Comparison of ENCODE assay signal across 13 cellular contexts in the genomic region with DNA sequence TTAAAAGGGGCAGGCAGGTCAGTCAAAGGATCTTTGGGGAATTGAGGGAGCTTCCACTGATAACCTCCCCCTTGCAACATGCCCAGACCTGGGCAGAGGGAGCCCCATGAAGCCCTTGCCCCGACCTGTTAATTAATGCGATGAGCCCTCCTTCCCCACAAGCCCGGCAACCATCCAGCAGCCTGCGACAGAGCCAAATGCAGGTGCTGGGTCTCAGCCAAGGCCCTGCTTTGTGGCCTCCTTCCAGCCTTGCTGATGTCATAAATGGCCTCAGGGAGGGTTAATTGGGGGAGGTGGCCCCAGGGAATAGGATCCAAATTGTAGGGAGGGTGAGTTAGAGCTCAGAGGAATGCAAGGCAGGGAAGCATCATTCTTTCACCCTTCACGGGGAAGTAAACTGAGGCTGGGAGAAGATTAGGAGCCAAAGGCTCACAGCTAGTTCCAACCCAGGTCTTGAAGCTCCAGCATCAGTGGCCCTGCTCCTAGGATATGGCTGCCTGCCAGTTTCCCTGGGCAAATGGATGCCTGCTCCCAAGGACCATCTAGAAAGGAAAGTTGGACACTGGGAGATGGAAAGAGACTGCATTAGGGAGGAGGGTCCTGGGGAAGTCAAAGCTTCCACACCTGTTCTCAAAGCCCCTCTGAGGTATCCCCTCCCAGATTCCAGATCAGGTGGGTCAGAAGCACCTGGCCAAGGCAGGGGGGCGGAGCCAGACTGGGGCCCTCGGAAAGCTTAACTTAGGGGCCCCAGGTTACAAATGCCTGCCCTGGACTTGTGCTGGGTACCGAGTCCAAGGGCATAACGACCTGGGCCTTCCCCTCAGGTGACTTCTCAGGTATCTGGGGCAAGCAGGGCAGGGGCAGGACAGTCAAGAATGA. TPM values are rescaled to one million over a fixed set of nuclear protein-coding genes. Genes with fewer than 3 reads are reported as not detected.
A peak's percentile ranks its signal among the peaks of the same experiment; 100 is the strongest.
DNase-seq lines count a peak whose midpoint lies in the region; ATAC-seq and TF ChIP-seq lines count a peak whose summit lies in the region.
"Had no signal": no experiment of that assay in that cellular context is flagged by ENCODE, and none has a peak within 500 bp of the region (broad histone marks: within the 10 kb centered on the region; RNA-seq: fewer than 3 reads in every experiment).

No MANE protein-coding gene starts in this region.

- no peak for TF ChIP-seq CTCF in RWPE2 (IDR thresholded peaks at IDR 0.05; ENCODE audit: poor library complexity, severe bottlenecking)

- no peaks in the 10 kb centered on the region for H3K27me3 Mint-ChIP-seq in activated T-cell treated with anti-CD3 and anti-CD28 coated beads, Interleukin-2, amount 50 U/mL, for 72 hours (ENCODE audit: low read depth)

- no peak overlapping the region for H3K4me3 Mint-ChIP-seq in activated T-cell treated with anti-CD3 and anti-CD28 coated beads, Interleukin-2, amount 50 U/mL, for 72 hours
- H3K4me3 Mint-ChIP-seq: activated naive CD8-positive, alpha-beta T cell treated with anti-CD3 and anti-CD28 coated beads, Interleukin-2, amount 50 U/mL, for 24 hours; effector memory CD8-positive, alpha-beta T cell had no signal

- H3K4me3 ChIP-seq in RWPE2 (ENCODE audit: severe bottlenecking) = no peak overlapping the region
- H3K4me3 ChIP-seq: BLaER1 treated with 17β-estradiol and CSF1 and Interleukin-3, amounts not matched to agents 10 nM and 100 nM; smooth muscle cell had no signal

- H3K9me3 Mint-ChIP-seq in activated T-cell treated with anti-CD3 and anti-CD28 coated beads, Interleukin-2, amount 50 U/mL, for 72 hours = no peaks in the 10 kb centered on the region
- H3K9me3 Mint-ChIP-seq: activated naive CD8-positive, alpha-beta T cell treated with anti-CD3 and anti-CD28 coated beads, Interleukin-2, amount 50 U/mL, for 24 hours; effector memory CD8-positive, alpha-beta T cell had no signal

- H3K27ac Mint-ChIP-seq in activated T-cell treated with anti-CD3 and anti-CD28 coated beads, Interleukin-2, amount 50 U/mL, for 72 hours = no peak overlapping the region
- H3K27ac Mint-ChIP-seq: activated naive CD8-positive, alpha-beta T cell treated with anti-CD3 and anti-CD28 coated beads, Interleukin-2, amount 50 U/mL, for 24 hours; effector memory CD8-positive, alpha-beta T cell had no signal

- H3K36me3 ChIP-seq in RWPE2 (ENCODE audit: low read depth) = no peaks in the 10 kb centered on the region
- H3K36me3 ChIP-seq: BLaER1 treated with 17β-estradiol and CSF1 and Interleukin-3, amounts not matched to agents 10 nM and 100 nM had no signal

- no peaks in the 10 kb centered on the region for H3K36me3 Mint-ChIP-seq in activated T-cell treated with anti-CD3 and anti-CD28 coated beads, Interleukin-2, amount 50 U/mL, for 72 hours (ENCODE audit: insufficient read depth in 2 of 2)

- H3K9me3 ChIP-seq in RWPE2 (ENCODE audit: severe bottlenecking) = no peaks in the 10 kb centered on the region
- H3K9me3 ChIP-seq: BLaER1 treated with 17β-estradiol and CSF1 and Interleukin-3, amounts not matched to agents 10 nM and 100 nM had no signal

- no peaks in the 10 kb centered on the region for H3K27me3 ChIP-seq in RWPE2 (ENCODE audit: insufficient read depth, poor library complexity, severe bottlenecking)

- no peak overlapping the region for H3K27ac ChIP-seq in RWPE2 (ENCODE audit: poor library complexity, severe bottlenecking)
- H3K27ac ChIP-seq: BLaER1 treated with 17β-estradiol and CSF1 and Interleukin-3, amounts not matched to agents 10 nM and 100 nM had no signal

- peak; percentile 17; the same call in 2 of the 3 replicates for ATAC-seq in RWPE2 (ENCODE audit: low read depth)
- no peak for ATAC-seq in GM21515 (IDR thresholded peaks at IDR 0.05; ENCODE audit: unreplicated experiment)
- ATAC-seq in activated T-cell treated with anti-CD3 and anti-CD28 coated beads, Interleukin-2, amount 50 U/mL, for 72 hours (replicated peaks in 1 of 2) = no peak
- ATAC-seq: activated naive CD8-positive, alpha-beta T cell treated with anti-CD3 and anti-CD28 coated beads, Interleukin-2, amount 50 U/mL, for 24 hours; effector memory CD8-positive, alpha-beta T cell had no signal

- H3K4me1 Mint-ChIP-seq in activated T-cell treated with anti-CD3 and anti-CD28 coated beads, Interleukin-2, amount 50 U/mL, for 72 hours (ENCODE audit: low read depth) = no peaks in the 10 kb centered on the region

- DNase-seq in DMS 273 treated with DMSO at 0.1 percent for 48 hours (lab: John Stamatoyannopoulos, UW) (peak; percentile 49), NCI-H1436 (lab: John Stamatoyannopoulos, UW) (peak; percentile 78), RWPE2 (ENCODE audit: low spot score) (peak; percentile 78), kidney glomerular epithelial cell (lab: John Stamatoyannopoulos, UW) (peak; percentile 1), NK-92 (lab: John Stamatoyannopoulos, UW; ENCODE audit: unreplicated experiment) (no peak), AG20443 (ENCODE audit: low spot score) (no peak)
- DNase-seq in activated T-cell treated with anti-CD3 and anti-CD28 coated beads, Interleukin-2, amount 50 U/mL, for 72 hours = no peak
- DNase-seq: activated naive CD8-positive, alpha-beta T cell treated with anti-CD3 and anti-CD28 coated beads, Interleukin-2, amount 50 U/mL, for 24 hours; effector memory CD8-positive, alpha-beta T cell; NCI-H1048 had no signal

- H3K4me1 ChIP-seq in RWPE2 (ENCODE audit: insufficient read depth, poor library complexity, severe bottlenecking) = peaks cover 28% of the 10 kb centered on the region

RNA-seq across cellular contexts. Expression of a gene that starts 34.1 kb away (rescaled TPM):
- total RNA-seq in activated T-cell treated with anti-CD3 and anti-CD28 coated beads, Interleukin-2, amount 50 U/mL, for 72 hours = under 1 TPM in 1 of 2 donors, not detected in 1; 0.32 TPM

Comparison
In these comparisons a context has a peak if more than half of its experiments do, and no peak if none do; other contexts are left out.
1. DNase-seq: peak in DMS 273 treated with DMSO at 0.1 percent for 48 hours (single experiment), NCI-H1436 (single experiment), RWPE2 (single experiment) and kidney glomerular epithelial cell (single experiment); none in activated T-cell treated with anti-CD3 and anti-CD28 coated beads, Interleukin-2, amount 50 U/mL, for 72 hours (0 of 2), NK-92 (single experiment) and AG20443 (single experiment).